ENCODE assay signal across 8 cellular contexts in the genomic region with DNA sequence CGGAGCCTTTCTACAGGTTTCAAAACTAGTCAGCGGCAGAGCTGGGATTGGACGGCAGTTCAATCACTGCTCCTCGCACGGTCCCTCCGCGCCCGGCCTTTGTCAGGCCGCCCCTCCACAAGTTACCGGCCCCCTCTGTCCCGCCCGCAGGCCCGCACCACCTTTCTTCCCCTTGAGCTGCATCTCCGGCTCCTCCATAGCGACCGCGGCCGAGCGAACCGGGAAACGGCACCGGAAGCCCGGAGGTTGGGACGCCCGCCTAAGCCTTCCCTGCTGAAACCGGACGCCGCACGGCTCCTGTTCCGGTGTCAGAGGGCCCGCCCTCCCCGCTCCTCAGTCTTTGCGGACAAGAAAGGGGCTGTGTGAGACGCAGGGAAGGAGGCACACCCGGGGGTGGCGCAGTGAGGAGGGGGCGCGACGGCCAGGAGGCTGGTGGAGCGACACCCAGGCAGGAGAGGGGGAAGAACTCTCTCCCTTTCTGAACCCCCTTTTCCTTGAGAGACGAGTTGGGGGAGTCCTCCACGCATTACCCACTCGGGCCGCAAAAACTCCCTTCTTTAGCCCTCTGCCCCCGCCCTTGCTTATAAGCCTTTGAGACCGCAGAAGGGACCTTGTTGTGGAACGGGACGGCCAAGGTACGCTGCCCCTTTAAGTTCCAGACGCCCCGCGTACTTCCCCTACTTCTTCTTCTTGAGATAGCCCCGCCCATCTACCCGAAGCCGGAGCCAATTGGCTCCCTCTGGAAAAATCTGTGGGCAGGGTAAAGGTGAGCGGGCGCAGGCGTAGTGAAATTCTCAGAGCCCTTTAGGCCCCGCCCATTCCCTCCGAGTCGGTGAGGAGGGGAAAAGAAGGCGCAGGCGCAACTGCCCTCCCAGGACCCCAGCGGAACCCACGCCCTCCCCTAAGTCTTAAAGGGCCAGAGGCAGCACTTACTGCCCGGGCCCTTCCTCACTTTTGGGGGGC. TPM values are rescaled to one million over a fixed set of nuclear protein-coding genes. Genes with fewer than 3 reads are reported as not detected.
DNase-seq lines count a peak whose midpoint lies in the region; ATAC-seq and TF ChIP-seq lines count a peak whose summit lies in the region.

A gene (minus strand): TSS at position 233 of the 963 bp plus-strand sequence. CDS start 35 bp downstream, at position 198.
A gene with protein sequence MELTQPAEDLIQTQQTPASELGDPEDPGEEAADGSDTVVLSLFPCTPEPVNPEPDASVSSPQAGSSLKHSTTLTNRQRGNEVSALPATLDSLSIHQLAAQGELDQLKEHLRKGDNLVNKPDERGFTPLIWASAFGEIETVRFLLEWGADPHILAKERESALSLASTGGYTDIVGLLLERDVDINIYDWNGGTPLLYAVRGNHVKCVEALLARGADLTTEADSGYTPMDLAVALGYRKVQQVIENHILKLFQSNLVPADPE (plus strand): TSS at position 339 of the 963 bp plus-strand sequence. CDS start 1,689 bp downstream, outside the sequence.

- DNase-seq in NCI-H2196 treated with DMSO at 0.1 percent for 48 hours (lab: John Stamatoyannopoulos, UW; ENCODE audit: unreplicated experiment) (peak; percentile 99), breast epithelium (ENCODE audit: low spot score in 2 of 2) (peak; percentile 99)

- H3K4me1 ChIP-seq in ACC112 (ENCODE audit: control insufficient read depth, insufficient read depth, low read length, unreplicated experiment) (peaks cover 11% of the 10 kb centered on the region), breast epithelium (peaks cover 7 to 9% of the 10 kb centered on the region in 2 donors), iPS-18a (ENCODE audit: control insufficient read depth, low read depth, low read length) (no peaks in the 10 kb centered on the region), skeletal muscle satellite cell (ENCODE audit: control insufficient read depth, insufficient read depth, low read length) (peaks cover 27% of the 10 kb centered on the region)

- H3K9ac ChIP-seq in iPS-18a (ENCODE audit: low read length) (peak within 1 kb of the TSS; percentile 78), skeletal muscle satellite cell (ENCODE audit: low read depth, low read length) (peak within 1 kb of the TSS; percentile 99)

- H3K27ac ChIP-seq in ACC112 (ENCODE audit: low read depth, low read length) (peak within 1 kb of the TSS; percentile 95), VCaP (peak within 1 kb of the TSS; percentile 87), breast epithelium (peak within 1 kb of the TSS; percentile 99), iPS-18a (ENCODE audit: low read length) (peak within 1 kb of the TSS; percentile 93)

- H2AFZ ChIP-seq in ACC112 (ENCODE audit: low read length, unreplicated experiment): peak within 1 kb of the TSS; percentile 100

- intact Hi-C loops in breast epithelium (cut with DNase I; ENCODE audit: low total_unique reads): no loop called here

- H3K9me3 ChIP-seq in breast epithelium (no peaks in the 10 kb centered on the region), iPS-18a (ENCODE audit: control insufficient read depth, low read depth, low read length) (no peaks in the 10 kb centered on the region), skeletal muscle satellite cell (replicated peaks; ENCODE audit: low read length) (no peaks in the 10 kb centered on the region)

- TF ChIP-seq POLR2A in breast epithelium (IDR thresholded peaks at IDR 0.05): peak; percentile 16

- H3K27me3 ChIP-seq in ACC112 (ENCODE audit: insufficient read depth, low read length): no peaks in the 10 kb centered on the region
- no peaks in the 10 kb centered on the region for H3K27me3 ChIP-seq in breast epithelium
- H3K27me3 ChIP-seq in iPS-18a (ENCODE audit: control insufficient read depth, insufficient read depth, low read length): no peaks in the 10 kb centered on the region
- no peaks in the 10 kb centered on the region for H3K27me3 ChIP-seq in skeletal muscle satellite cell (ENCODE audit: control insufficient read depth, insufficient read depth, low read length)

- peak; percentile 73 for ATAC-seq in GM18870 (IDR thresholded peaks at IDR 0.05; ENCODE audit: unreplicated experiment)
- peak; percentile 83 for ATAC-seq in HG03135 (IDR thresholded peaks at IDR 0.05; ENCODE audit: unreplicated experiment)

- TF ChIP-seq CTCF in VCaP (conservative IDR thresholded peaks at IDR 0.05) (no peak), breast epithelium (IDR thresholded peaks at IDR 0.05) (peak in 1 of 3 donors; percentile 8)

- peaks cover 38% of the 10 kb centered on the region for H3K79me2 ChIP-seq in ACC112 (ENCODE audit: control insufficient read depth, insufficient read depth, low read length, unreplicated experiment)

- H3K4me3 ChIP-seq in ACC112 (ENCODE audit: low read depth, low read length) (peak within 1 kb of the TSS; percentile 98), breast epithelium (peak within 1 kb of the TSS; percentile 84 to 99 (median 94)), iPS-18a (ENCODE audit: low read length) (peak within 1 kb of the TSS; percentile 98), skeletal muscle satellite cell (ENCODE audit: low read length) (peak within 1 kb of the TSS; percentile 97)

- peak within 1 kb of the TSS; percentile 99 for H3K4me2 ChIP-seq in skeletal muscle satellite cell (ENCODE audit: low read length)

- H3K36me3 ChIP-seq in ACC112 (ENCODE audit: insufficient read depth, low read length): no peaks in the 10 kb centered on the region
- H3K36me3 ChIP-seq in breast epithelium: no peaks in the 10 kb centered on the region
- H3K36me3 ChIP-seq in iPS-18a (ENCODE audit: control insufficient read depth, low read depth, low read length): peaks cover 3% of the 10 kb centered on the region
- peaks cover 12% of the 10 kb centered on the region for H3K36me3 ChIP-seq in skeletal muscle satellite cell (ENCODE audit: insufficient read depth, low read length)

RNA-seq across cellular contexts. Expression of the first gene that starts in this region (rescaled TPM):
- total RNA-seq in breast epithelium: 10 to 100 TPM; 15.2 to 18.0 (median 16.7) TPM
- 16.0 and 19.7 TPM in 2 replicates for total RNA-seq in skeletal muscle satellite cell (2012; rRNA removed)

RNA-seq across cellular contexts. Expression of the second gene that starts in this region (rescaled TPM):
- total RNA-seq in breast epithelium: 10 to 100 TPM; 43.9 to 51.1 (median 47.7) TPM
- 52.0 and 59.4 TPM in 2 replicates for total RNA-seq in skeletal muscle satellite cell (2012; rRNA removed)

Comparison
In these comparisons a context has a peak if more than half of its experiments do, and no peak if none do; other contexts are left out.
1. Peak in every context shown above with its lines: DNase-seq, ATAC-seq, H3K4me3 ChIP-seq and H3K27ac ChIP-seq.